In the genomic region with DNA sequence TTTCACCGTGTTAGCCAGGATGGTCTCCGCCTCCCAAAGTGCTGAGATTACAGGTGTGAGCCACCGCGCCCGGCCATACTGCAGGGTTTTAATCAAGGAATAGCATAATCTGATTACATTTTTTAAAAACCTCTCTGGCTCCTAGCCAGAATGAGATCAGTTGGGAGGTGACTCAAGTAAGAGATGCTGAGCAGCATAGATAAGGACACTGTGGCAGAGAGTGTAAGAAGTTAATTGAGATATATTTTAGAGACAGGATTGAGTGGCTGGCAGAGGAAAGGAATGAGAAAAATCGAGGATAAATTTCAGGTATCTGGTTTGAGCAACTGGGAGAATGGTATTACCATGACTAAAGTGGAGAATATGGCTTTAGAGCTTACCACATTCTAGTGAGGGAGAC, we compare ENCODE assay signal across 21 cellular contexts.
"Had no signal": no experiment of that assay in that cellular context is flagged by ENCODE, and none has a peak within 500 bp of the region (broad histone marks: within the 10 kb centered on the region; RNA-seq: fewer than 3 reads in every experiment).

No MANE protein-coding gene starts in this region.

- H3K27me3 ChIP-seq: foreskin keratinocyte, neural progenitor cell, ovary, suprapubic skin, thyroid gland, upper lobe of left lung, uterus had no signal

- H3K27ac ChIP-seq: foreskin keratinocyte, left ventricle myocardium inferior, lower lobe of right lung, neural progenitor cell, ovary, suprapubic skin, thyroid gland, upper lobe of left lung, uterus had no signal

- H3K4me3 Mint-ChIP-seq: immature natural killer cell; natural killer cell treated with Interleukin-12 subunit alpha and Interleukin-12 subunit beta and Interleukin-15 and Interleukin-18, amount 100 ng/mL, for 72 hours; neural progenitor cell had no signal

- H3K9me3 Mint-ChIP-seq: immature natural killer cell; natural killer cell treated with Interleukin-12 subunit alpha and Interleukin-12 subunit beta and Interleukin-15 and Interleukin-18, amount 100 ng/mL, for 72 hours; neural progenitor cell had no signal

- H3K9me3 ChIP-seq: lower lobe of right lung, ovary, suprapubic skin, thyroid gland, upper lobe of left lung, uterus had no signal

- H3K4me3 ChIP-seq: left ventricle myocardium inferior, lower lobe of right lung, neural progenitor cell, ovary, suprapubic skin, thyroid gland, upper lobe of left lung, uterus had no signal

- ATAC-seq: foreskin keratinocyte; left cardiac atrium; lower lobe of right lung; natural killer cell treated with Interleukin-12 subunit alpha and Interleukin-12 subunit beta and Interleukin-15 and Interleukin-18, amount 100 ng/mL, for 72 hours; right cardiac atrium; stimulated activated naive CD8-positive, alpha-beta T cell treated with anti-CD3 and anti-CD28 coated beads, Interleukin-15, Interleukin-2, amounts not matched to agents 100 U/mL and 50 U/mL, for 24 hours had no signal

- DNase-seq: dermis blood vessel endothelial cell; foreskin keratinocyte; immature natural killer cell; kidney; left cardiac atrium; left ventricle myocardium inferior; lower lobe of right lung; mesenchymal stem cell; midbrain; nucleus accumbens; ovary; right cardiac atrium; small intestine; stimulated activated CD4-positive, alpha-beta T cell treated with anti-CD3 and anti-CD28 coated beads, Interleukin-12 subunit alpha, Interleukin-12 subunit beta, amount 100 ng/mL, for 4 hours; stimulated activated naive CD8-positive, alpha-beta T cell treated with anti-CD3 and anti-CD28 coated beads, Interleukin-15, Interleukin-2, amounts not matched to agents 100 U/mL and 50 U/mL, for 24 hours; thyroid gland; upper lobe of left lung; uterus had no signal

- H3K4me1 ChIP-seq: left ventricle myocardium inferior, lower lobe of right lung, neural progenitor cell, thyroid gland, upper lobe of left lung, uterus had no signal

- H3K4me1 Mint-ChIP-seq: immature natural killer cell, neural progenitor cell had no signal

- H2AFZ ChIP-seq: neural progenitor cell had no signal

- H3K4me2 ChIP-seq: neural progenitor cell had no signal

- H3K27ac Mint-ChIP-seq: immature natural killer cell; natural killer cell treated with Interleukin-12 subunit alpha and Interleukin-12 subunit beta and Interleukin-15 and Interleukin-18, amount 100 ng/mL, for 72 hours; neural progenitor cell had no signal

- H3K36me3 Mint-ChIP-seq: natural killer cell treated with Interleukin-12 subunit alpha and Interleukin-12 subunit beta and Interleukin-15 and Interleukin-18, amount 100 ng/mL, for 72 hours had no signal

- H3K9ac ChIP-seq: neural progenitor cell had no signal

- FAIRE-seq: kidney, small intestine had no signal

- H3K36me3 ChIP-seq: lower lobe of right lung, neural progenitor cell, ovary, thyroid gland, upper lobe of left lung, uterus had no signal
